In the genomic region with DNA sequence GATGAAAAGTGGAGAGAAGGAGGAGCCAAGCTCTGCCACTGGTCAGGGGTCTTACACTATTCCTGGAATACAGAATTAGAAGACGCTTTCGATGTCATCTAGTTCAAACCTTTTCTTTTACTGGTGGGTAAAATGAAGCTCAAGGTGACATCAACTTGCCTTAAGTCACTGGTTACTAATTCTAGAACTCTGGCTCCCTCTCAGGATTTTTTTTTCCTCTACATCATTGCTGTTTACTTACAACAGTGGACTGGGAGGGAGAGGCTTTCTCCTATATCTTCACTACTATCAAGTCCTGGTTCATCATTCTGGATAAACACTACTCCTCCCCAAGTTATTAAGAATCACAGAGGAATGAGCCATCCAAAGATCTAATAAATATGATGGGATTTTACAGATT, we compare ENCODE assay signal across 10 cellular contexts.
DNase-seq lines count a peak whose midpoint lies in the region; ATAC-seq and TF ChIP-seq lines count a peak whose summit lies in the region.
"Had no signal": no experiment of that assay in that cellular context is flagged by ENCODE, and none has a peak within 500 bp of the region (broad histone marks: within the 10 kb centered on the region; RNA-seq: fewer than 3 reads in every experiment).

No MANE protein-coding gene starts in this region.

- ATAC-seq in CD4-positive, CD25-positive, alpha-beta regulatory T cell (ENCODE audit: low read depth in 2 of 2): no peak
- ATAC-seq in naive B cell (ENCODE audit: low read depth in 2 of 2): no peak
- ATAC-seq in HG02678 (IDR thresholded peaks at IDR 0.05; ENCODE audit: unreplicated experiment): no peak
- ATAC-seq in GM19395 (IDR thresholded peaks at IDR 0.05; ENCODE audit: unreplicated experiment): no peak

- H3K27me3 ChIP-seq in CD4-positive, CD25-positive, alpha-beta regulatory T cell (ENCODE audit: control insufficient read depth, insufficient read depth, low read length): no peaks in the 10 kb centered on the region
- H3K27me3 ChIP-seq in brain microvascular endothelial cell (replicated peaks): no peaks in the 10 kb centered on the region

- no peak for DNase-seq in CD4-positive, CD25-positive, alpha-beta regulatory T cell
- DNase-seq in M059J (ENCODE audit: low read depth) (peak; percentile 57), brain microvascular endothelial cell (no peak), naive B cell (no peak), GM03348 (ENCODE audit: low spot score) (no peak), amniotic stem cell (lab: John Stamatoyannopoulos, UW) (no peak)
- DNase-seq: COR-L47, NCI-H1436 had no signal

- no peak for TF ChIP-seq CTCF in brain microvascular endothelial cell (IDR thresholded peaks at IDR 0.05; ENCODE audit: low read depth, low read length, missing control alignments)

- H3K9me3 ChIP-seq in CD4-positive, CD25-positive, alpha-beta regulatory T cell (ENCODE audit: control insufficient read depth in 2 of 2, low read length in 2 of 2): no peaks in the 10 kb centered on the region

- peak overlapping the region; percentile 100 for H3K4me3 ChIP-seq in CD4-positive, CD25-positive, alpha-beta regulatory T cell (ENCODE audit: low read depth, low read length)
- H3K4me3 ChIP-seq in brain microvascular endothelial cell (ENCODE audit: low read depth, low read length): no peak overlapping the region

- peaks cover 82% of the 10 kb centered on the region for H3K36me3 Mint-ChIP-seq in CD4-positive, CD25-positive, alpha-beta regulatory T cell
- peaks cover 6 to 33% of the 10 kb centered on the region in 2 donors for H3K36me3 Mint-ChIP-seq in naive B cell

- H3K27me3 Mint-ChIP-seq in CD4-positive, CD25-positive, alpha-beta regulatory T cell: no peaks in the 10 kb centered on the region
- no peaks in the 10 kb centered on the region for H3K27me3 Mint-ChIP-seq in naive B cell

- in situ Hi-C loops in brain microvascular endothelial cell (cut with HindIII; ENCODE audit: low pct_ligation_motif_present, low sequenced_read_pairs): no loop called here

- peak overlapping the region; percentile 97 for H3K27ac ChIP-seq in CD4-positive, CD25-positive, alpha-beta regulatory T cell (ENCODE audit: insufficient read depth, low read length, poor library complexity, severe bottlenecking)
- peak overlapping the region; percentile 98 for H3K27ac ChIP-seq in brain microvascular endothelial cell

- H3K9me3 Mint-ChIP-seq in CD4-positive, CD25-positive, alpha-beta regulatory T cell: no peaks in the 10 kb centered on the region
- no peaks in the 10 kb centered on the region for H3K9me3 Mint-ChIP-seq in naive B cell

- peak overlapping the region; percentile 96 to 99 (median 98) for H3K27ac Mint-ChIP-seq in CD4-positive, CD25-positive, alpha-beta regulatory T cell
- peak overlapping the region; percentile 62 to 95 (median 86) for H3K27ac Mint-ChIP-seq in naive B cell

- H3K36me3 ChIP-seq in CD4-positive, CD25-positive, alpha-beta regulatory T cell (ENCODE audit: control insufficient read depth, insufficient read depth, low read length): peaks cover 74% of the 10 kb centered on the region
- H3K36me3 ChIP-seq in brain microvascular endothelial cell (replicated peaks): peaks cover 5% of the 10 kb centered on the region

- peak overlapping the region; percentile 96 to 99 (median 98) for H3K4me3 Mint-ChIP-seq in CD4-positive, CD25-positive, alpha-beta regulatory T cell
- H3K4me3 Mint-ChIP-seq in naive B cell: peak overlapping the region in 7 of 8 donors; percentile 9 to 88 (median 80)

- H3K4me1 ChIP-seq in CD4-positive, CD25-positive, alpha-beta regulatory T cell (ENCODE audit: control insufficient read depth, insufficient read depth, low read length, poor library complexity, severe bottlenecking): peaks cover 100% of the 10 kb centered on the region

- peaks cover 24 to 98% (median 83%) of the 10 kb centered on the region in 4 donors for H3K4me1 Mint-ChIP-seq in CD4-positive, CD25-positive, alpha-beta regulatory T cell
- peaks cover 89 to 99% (median 98%) of the 10 kb centered on the region in 3 donors for H3K4me1 Mint-ChIP-seq in naive B cell
